ENCODE assay signal across 8 cellular contexts in the genomic region with DNA sequence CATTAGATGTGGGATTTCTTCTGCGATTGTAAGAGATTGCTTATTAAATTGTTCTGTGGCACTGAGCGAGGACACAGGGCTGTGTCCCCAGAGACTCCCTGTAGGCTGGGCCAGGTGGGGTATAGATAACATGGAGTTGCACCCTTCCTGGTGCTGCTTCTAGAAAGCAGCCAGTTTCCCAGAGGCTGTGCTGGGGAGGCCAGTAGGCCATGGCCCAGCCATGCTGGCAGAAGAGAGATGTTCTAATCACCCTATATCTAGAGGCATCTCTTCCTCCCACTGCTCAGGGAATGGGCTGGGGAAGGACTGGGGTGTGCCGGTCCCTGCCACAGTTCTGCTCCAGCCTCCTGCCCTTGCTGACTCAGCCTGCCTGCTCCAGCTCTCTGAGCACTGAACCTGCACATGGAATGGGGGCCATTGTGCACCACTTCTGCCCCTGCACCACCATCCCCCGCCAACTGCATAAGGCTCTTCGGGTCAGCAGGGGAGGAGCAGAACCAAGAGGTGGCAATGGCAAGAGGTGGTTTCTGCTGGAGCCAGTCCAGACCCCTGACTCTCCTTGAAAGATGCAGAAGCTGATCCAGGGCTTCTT.
DNase-seq lines count a peak whose midpoint lies in the region; ATAC-seq and TF ChIP-seq lines count a peak whose summit lies in the region.

No MANE protein-coding gene starts in this region.

- peak overlapping the region; percentile 25; the same call in 1 of the 2 replicates for H3K9ac ChIP-seq in HUES48 (ENCODE audit: low read depth, low read length)

- H3K9me3 ChIP-seq in HUES48 (ENCODE audit: control insufficient read depth, insufficient read depth, low read length): no peaks in the 10 kb centered on the region
- no peaks in the 10 kb centered on the region for H3K9me3 ChIP-seq in testis

- no peak for TF ChIP-seq POLR2A in testis (IDR thresholded peaks at IDR 0.05)

- peak; percentile 73 for DNase-seq in brain microvascular endothelial cell
- DNase-seq in kidney tubule cell (ENCODE audit: low spot score): peak; percentile 99
- DNase-seq in testis: peak; percentile 42
- DNase-seq in ecto neural progenitor cell (ENCODE audit: low spot score): no peak
- DNase-seq in cerebellar cortex (ENCODE audit: low spot score): no peak
- DNase-seq in NCI-H2029 treated with DMSO at 0.1 percent for 48 hours (lab: John Stamatoyannopoulos, UW): no peak

- intact Hi-C loops in testis (cut with DNase I; ENCODE audit: low total_unique reads): no loop called here

- H3K27ac ChIP-seq in HUES48 (ENCODE audit: low read depth, low read length) (peak overlapping the region; percentile 83), brain microvascular endothelial cell (peak overlapping the region; percentile 64), testis (peak overlapping the region; percentile 57 to 80)

- WGBS in testis, 2 donors: 64% methylated on average over 5 of the region's 5 CpGs; no CpG with 5 or more reads in 1 of the 2 donors

- H3K27me3 ChIP-seq in HUES48 (ENCODE audit: control insufficient read depth, insufficient read depth, low read length) (no peaks in the 10 kb centered on the region), brain microvascular endothelial cell (replicated peaks) (no peaks in the 10 kb centered on the region), testis (no peaks in the 10 kb centered on the region)

- H3K36me3 ChIP-seq in HUES48 (ENCODE audit: control insufficient read depth, insufficient read depth, low read length): no peaks in the 10 kb centered on the region
- no peaks in the 10 kb centered on the region for H3K36me3 ChIP-seq in brain microvascular endothelial cell (replicated peaks)
- no peaks in the 10 kb centered on the region for H3K36me3 ChIP-seq in testis (ENCODE audit: low read depth, missing control alignments)

- no peak for TF ChIP-seq CTCF in brain microvascular endothelial cell (IDR thresholded peaks at IDR 0.05; ENCODE audit: low read depth, low read length, missing control alignments)
- TF ChIP-seq CTCF in testis (IDR thresholded peaks at IDR 0.05): no peak

- peaks cover 16% of the 10 kb centered on the region for H3K4me1 ChIP-seq in HUES48 (ENCODE audit: control insufficient read depth, insufficient read depth, low read length)
- peaks cover 56% of the 10 kb centered on the region for H3K4me1 ChIP-seq in testis

- no peak for ATAC-seq in HG03439 (IDR thresholded peaks at IDR 0.05; ENCODE audit: unreplicated experiment)

- peak overlapping the region; percentile 20; the same call in 1 of the 2 replicates for H3K4me3 ChIP-seq in HUES48 (ENCODE audit: low read depth, low read length)
- H3K4me3 ChIP-seq in brain microvascular endothelial cell (ENCODE audit: low read depth, low read length): no peak overlapping the region
- no peak overlapping the region for H3K4me3 ChIP-seq in testis

- in situ Hi-C loops in brain microvascular endothelial cell (cut with HindIII; ENCODE audit: low pct_ligation_motif_present, low sequenced_read_pairs): no loop called here

Comparison
In these comparisons a context has a peak if more than half of its experiments do, and no peak if none do; other contexts are left out.
1. DNase-seq: peak in brain microvascular endothelial cell (single experiment), kidney tubule cell (single experiment) and testis (single experiment); none in ecto neural progenitor cell (single experiment), cerebellar cortex (single experiment) and NCI-H2029 treated with DMSO at 0.1 percent for 48 hours (single experiment).
2. Peak in every context shown above with its lines, with median percentiles within 50 percentile points of each other: H3K27ac ChIP-seq.